In the genomic region with DNA sequence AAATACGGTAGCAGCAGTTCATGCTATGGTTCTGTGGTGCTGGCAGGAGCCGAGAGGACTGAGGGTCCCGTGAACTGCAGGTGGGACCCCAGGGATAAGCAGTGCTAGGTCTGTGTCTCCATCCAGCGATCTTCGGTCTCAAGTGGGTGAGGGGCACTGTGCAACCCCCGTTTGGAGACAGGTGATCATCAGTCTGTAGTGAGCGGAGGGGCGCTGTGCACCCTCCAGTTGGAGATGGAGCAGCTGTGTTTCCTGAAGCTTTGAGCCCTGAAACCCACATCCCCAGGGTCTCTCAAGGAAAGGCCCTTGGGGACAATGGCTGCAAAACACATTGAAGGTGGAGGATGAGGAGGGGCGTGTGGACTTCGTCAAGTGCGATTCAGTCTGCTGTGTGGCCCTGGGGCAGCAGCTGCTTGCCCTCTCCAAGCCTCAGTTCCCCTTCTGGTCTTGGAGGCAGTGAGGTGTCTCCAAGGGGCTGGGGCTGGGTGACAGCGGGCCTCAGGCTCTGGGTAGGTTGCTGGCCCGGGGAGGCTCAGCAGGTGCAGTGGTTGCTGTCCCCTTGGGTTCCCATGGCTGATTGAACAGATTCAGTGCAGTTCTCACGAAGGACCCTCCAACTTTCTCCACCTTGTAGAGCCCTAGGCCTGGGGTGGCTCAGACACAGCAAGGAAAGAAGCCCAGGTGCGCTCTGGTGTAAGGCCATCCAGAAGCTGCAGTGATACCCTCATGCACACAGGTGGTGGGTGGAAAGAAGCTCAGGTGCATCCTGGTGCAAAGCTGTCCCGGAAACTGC, we compare ENCODE assay signal across 18 cellular contexts.
"Had no signal": no experiment of that assay in that cellular context is flagged by ENCODE, and none has a peak within 500 bp of the region (broad histone marks: within the 10 kb centered on the region; RNA-seq: fewer than 3 reads in every experiment).

No MANE protein-coding gene starts in this region.

- H3K4me3 Mint-ChIP-seq: activated CD8-positive, alpha-beta T cell treated with anti-CD3 and anti-CD28 coated beads for 36 hours; activated naive CD4-positive, alpha-beta T cell treated with anti-CD3 and anti-CD28 coated beads, Interleukin-2, amount 50 U/mL, for 24 hours; type B pancreatic cell had no signal

- H3K4me1 Mint-ChIP-seq: activated naive CD4-positive, alpha-beta T cell treated with anti-CD3 and anti-CD28 coated beads, Interleukin-2, amount 50 U/mL, for 24 hours had no signal

- H3K4me1 ChIP-seq: body of pancreas, colonic mucosa, esophagus squamous epithelium, lower lobe of right lung, pancreas had no signal

- FAIRE-seq: pancreas had no signal

- H3K36me3 Mint-ChIP-seq: activated naive CD4-positive, alpha-beta T cell treated with anti-CD3 and anti-CD28 coated beads, Interleukin-2, amount 50 U/mL, for 24 hours; type B pancreatic cell had no signal

- H3K4me3 ChIP-seq: body of pancreas, colonic mucosa, esophagus squamous epithelium, lower lobe of right lung, pancreas had no signal

- H3K9me3 ChIP-seq: body of pancreas, colonic mucosa, esophagus squamous epithelium, lower lobe of right lung, pancreas had no signal

- H3K27me3 Mint-ChIP-seq: activated CD8-positive, alpha-beta T cell treated with anti-CD3 and anti-CD28 coated beads for 36 hours; activated naive CD4-positive, alpha-beta T cell treated with anti-CD3 and anti-CD28 coated beads, Interleukin-2, amount 50 U/mL, for 24 hours had no signal

- H3K9me3 Mint-ChIP-seq: activated CD8-positive, alpha-beta T cell treated with anti-CD3 and anti-CD28 coated beads for 36 hours; activated naive CD4-positive, alpha-beta T cell treated with anti-CD3 and anti-CD28 coated beads, Interleukin-2, amount 50 U/mL, for 24 hours; type B pancreatic cell had no signal

- H3K27ac ChIP-seq: body of pancreas, colonic mucosa, esophagus squamous epithelium, lower lobe of right lung, pancreas had no signal

- H3K36me3 ChIP-seq: colonic mucosa, esophagus squamous epithelium, lower lobe of right lung, pancreas had no signal

- ATAC-seq: activated CD8-positive, alpha-beta T cell treated with anti-CD3 and anti-CD28 coated beads for 36 hours; body of pancreas; left cardiac atrium; lower lobe of right lung; pancreas had no signal

- H3K27me3 ChIP-seq: body of pancreas, colonic mucosa, pancreas had no signal

- DNase-seq: activated CD4-positive, alpha-beta T cell treated with anti-CD3 and anti-CD28 coated beads for 4 hours; activated CD8-positive, alpha-beta memory T cell treated with anti-CD3 and anti-CD28 coated beads, Interleukin-2, amount 50 U/mL, for 4 hours; activated CD8-positive, alpha-beta T cell treated with anti-CD3 and anti-CD28 coated beads for 36 hours; activated effector memory CD4-positive, alpha-beta T cell treated with anti-CD3 and anti-CD28 coated beads, Interleukin-2, amount 50 U/mL, for 16 hours; activated T-cell treated with anti-CD3 and anti-CD28 coated beads, Interleukin-2, amount 50 U/mL, for 48 hours; body of pancreas; central memory CD4-positive, alpha-beta T cell; colonic mucosa; esophagus squamous epithelium; left cardiac atrium; lower lobe of right lung; midbrain; stimulated activated CD4-positive, alpha-beta T cell treated with anti-CD3 and anti-CD28 coated beads, Interleukin-4, amount 100 ng/mL, for 1 hour; stimulated activated naive CD4-positive, alpha-beta T cell treated with Interleukin-2 at 50 U/mL for 16 hours; T-helper 2 cell had no signal

- H3K27ac Mint-ChIP-seq: activated CD8-positive, alpha-beta T cell treated with anti-CD3 and anti-CD28 coated beads for 36 hours; activated naive CD4-positive, alpha-beta T cell treated with anti-CD3 and anti-CD28 coated beads, Interleukin-2, amount 50 U/mL, for 24 hours; type B pancreatic cell had no signal
